Comparison of ENCODE assay signal across 8 cellular contexts in the genomic region with DNA sequence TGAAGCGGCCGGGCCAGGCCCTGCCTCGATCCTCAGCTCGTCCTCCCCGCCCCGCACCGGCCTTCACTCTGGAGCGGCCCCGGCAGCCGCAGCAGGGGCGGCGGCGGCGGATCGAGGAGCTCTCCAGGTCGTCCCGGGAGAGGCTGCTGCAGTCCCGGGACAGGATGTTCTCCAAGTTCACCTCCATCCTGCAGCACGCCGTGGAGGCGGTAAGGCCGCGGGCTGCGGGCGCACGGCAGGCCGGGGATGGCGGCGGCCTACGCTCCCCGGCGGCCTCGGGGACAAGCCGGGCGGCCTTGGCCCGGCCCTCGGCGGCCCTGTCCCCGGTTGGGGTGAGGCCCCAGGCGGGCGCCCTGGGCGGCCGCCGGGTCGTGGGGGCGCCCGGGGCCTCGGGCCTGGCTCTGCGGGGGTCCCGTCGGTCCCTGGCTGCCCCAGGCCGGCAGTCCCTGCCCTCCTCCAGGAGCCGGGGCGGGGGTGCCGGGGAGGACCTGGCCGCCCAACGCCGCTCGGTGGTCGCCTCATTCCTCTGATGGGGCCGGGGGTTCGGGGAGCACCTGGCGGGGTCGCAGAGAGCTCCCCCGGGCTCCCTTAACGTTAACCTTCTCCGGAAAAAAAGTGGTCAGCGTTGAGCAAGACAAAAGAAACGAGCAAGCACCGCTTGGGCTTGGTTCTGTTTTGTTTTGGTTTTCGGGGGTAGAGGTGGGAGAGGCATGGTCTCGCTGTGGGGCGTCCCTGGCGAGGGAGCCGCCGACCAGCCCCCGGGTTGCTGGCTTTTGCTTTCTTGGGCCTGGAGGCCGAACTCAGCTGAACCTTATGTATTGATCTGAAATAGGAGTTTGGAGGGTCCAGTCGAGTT. TPM values are rescaled to one million over a fixed set of nuclear protein-coding genes. Genes with fewer than 3 reads are reported as not detected.
A peak's percentile ranks its signal among the peaks of the same experiment; 100 is the strongest.
DNase-seq lines count a peak whose midpoint lies in the region; ATAC-seq and TF ChIP-seq lines count a peak whose summit lies in the region.

No MANE protein-coding gene starts in this region.

- H3K4me1 Mint-ChIP-seq in progenitor cell of endocrine pancreas (ENCODE audit: low read depth), result peaks cover 10% of the 10 kb centered on the region

- H3K9ac ChIP-seq in adipocyte (ENCODE audit: low read length), result peak overlapping the region; percentile 99

- H3K4me1 ChIP-seq in Panc1 (ENCODE audit: control insufficient read depth, insufficient read depth, low read length) (peaks cover 42% of the 10 kb centered on the region), adipocyte (ENCODE audit: control insufficient read depth, insufficient read depth, low read length) (peaks cover 46% of the 10 kb centered on the region), heart right ventricle (peaks cover 4 to 48% (median 41%) of the 10 kb centered on the region in 9 donors)

- H3K4me3 Mint-ChIP-seq in progenitor cell of endocrine pancreas (ENCODE audit: low read depth), result peak overlapping the region; percentile 96

- peak; percentile 24 for ATAC-seq in GM18519 (IDR thresholded peaks at IDR 0.05; ENCODE audit: low FRiP score, unreplicated experiment)
- ATAC-seq in HG03039 (IDR thresholded peaks at IDR 0.05; ENCODE audit: unreplicated experiment), result peak; percentile 32
- ATAC-seq in Panc1, result peak; percentile 76
- ATAC-seq in heart right ventricle, result peak; percentile 37 to 79 (median 58)

- peak overlapping the region; percentile 99 for H3K27ac ChIP-seq in AG04450 (ENCODE audit: low read depth, low read length)
- H3K27ac ChIP-seq in Panc1 (ENCODE audit: low read length), result peak overlapping the region; percentile 94
- H3K27ac ChIP-seq in heart right ventricle, result peak overlapping the region; percentile 95 to 99 (median 97)

- H3K4me3 ChIP-seq in AG04450 (ENCODE audit: low read depth, low read length) (peak overlapping the region; percentile 79), Panc1 (ENCODE audit: low read depth in 2 of 2, low read length in 2 of 2) (peak overlapping the region; percentile 79 to 80), adipocyte (ENCODE audit: low read length) (peak overlapping the region; percentile 92), heart right ventricle (peak overlapping the region; percentile 66 to 98 (median 86))

- no peaks in the 10 kb centered on the region for H3K27me3 Mint-ChIP-seq in progenitor cell of endocrine pancreas

- H3K36me3 ChIP-seq in Panc1 (ENCODE audit: control insufficient read depth, insufficient read depth, low read length), result peaks cover 3% of the 10 kb centered on the region; the same call in 1 of the 2 replicates
- no peaks in the 10 kb centered on the region for H3K36me3 ChIP-seq in adipocyte (ENCODE audit: control insufficient read depth, insufficient read depth, low read length, severe bottlenecking)
- no peaks in the 10 kb centered on the region for H3K36me3 ChIP-seq in heart right ventricle

- CTCF ChIA-PET in AG04450 (lab: Charles Lee) (interaction anchor here (0.7 to 3.5 kb wide), 34 partner anchors 10 to 518 kb away, joined by 3 to 53 read pairs (median 4); no protein-coding TSS in a partner anchor), Panc1 (lab: Charles Lee) (interaction anchor here (0.5 to 1.5 kb wide), 7 partner anchors 9 to 460 kb away, joined by 3 to 18 read pairs (median 6); no protein-coding TSS in a partner anchor)

- peaks cover 3% of the 10 kb centered on the region for H3K36me3 Mint-ChIP-seq in progenitor cell of endocrine pancreas (ENCODE audit: insufficient read depth)

- H3K27me3 ChIP-seq in AG04450 (ENCODE audit: control insufficient read depth, insufficient read depth, low read length) (no peaks in the 10 kb centered on the region), Panc1 (ENCODE audit: control insufficient read depth, insufficient read depth, low read length) (no peaks in the 10 kb centered on the region), adipocyte (replicated peaks; ENCODE audit: control insufficient read depth, insufficient read depth, low read length) (no peaks in the 10 kb centered on the region), heart right ventricle (no peaks in the 10 kb centered on the region)

- WGBS in heart right ventricle, 2 donors, result 0 to 1% methylated on average over 77 to 79 of the region's 79 CpGs

- DNase-seq in AG04450 (ENCODE audit: low read depth, low spot score) (no peak), Panc1 (ENCODE audit: low read depth, low spot score) (no peak), adipocyte (ENCODE audit: low read depth) (peak; percentile 49), heart right ventricle (peak; percentile 18 to 37), progenitor cell of endocrine pancreas (ENCODE audit: low spot score, unreplicated experiment) (peak; percentile 15), NCI-H128 (lab: John Stamatoyannopoulos, UW; ENCODE audit: unreplicated experiment) (no peak)

- in situ Hi-C loops in Panc1 (cut with HindIII; ENCODE audit: low pct_unique_long_range_greater_than_20kb, low sequenced_read_pairs), result no loop called here

- TF ChIP-seq CTCF in AG04450 (IDR thresholded peaks at IDR 0.05; ENCODE audit: low read depth, low read length) (no peak), Panc1 (IDR thresholded peaks at IDR 0.05) (peak; percentile 33), heart right ventricle (IDR thresholded peaks at IDR 0.05) (peak in 2 of 9 donors; percentile 4), progenitor cell of endocrine pancreas (IDR thresholded peaks at IDR 0.05; ENCODE audit: unreplicated experiment) (no peak)

- POLR2A ChIA-PET in AG04450 (lab: Yijun Ruan, JAX), result interaction anchor here (0.9 to 2.2 kb wide), 6 partner anchors 11 to 516 kb away, joined by 3 to 12 read pairs (median 4); no protein-coding TSS in a partner anchor
- POLR2A ChIA-PET in Panc1 (lab: Charles Lee), result interaction anchor here (0.6 to 0.7 kb wide), 3 partner anchors 73 to 344 kb away, joined by 3 to 12 read pairs (median 3); no protein-coding TSS in a partner anchor

- intact Hi-C loops in Panc1 (cut with micrococcal nuclease; ENCODE audit: unreplicated experiment) (no loop called here), heart right ventricle (cut with DNase I) (loop anchor here in 4 of 10 donors (10.0 kb wide), 2 partner anchors 347 to 517 kb away; no protein-coding TSS in a partner anchor)

- no peaks in the 10 kb centered on the region for H3K9me3 ChIP-seq in AG04450 (ENCODE audit: control insufficient read depth, insufficient read depth, low read length)
- no peaks in the 10 kb centered on the region for H3K9me3 ChIP-seq in Panc1 (ENCODE audit: control insufficient read depth, insufficient read depth, low read depth, low read length)
- H3K9me3 ChIP-seq in adipocyte (ENCODE audit: control insufficient read depth, low read length), result no peaks in the 10 kb centered on the region
- no peaks in the 10 kb centered on the region for H3K9me3 ChIP-seq in heart right ventricle

- peak overlapping the region; percentile 97 for H3K27ac Mint-ChIP-seq in progenitor cell of endocrine pancreas

- H3K9me3 Mint-ChIP-seq in progenitor cell of endocrine pancreas (ENCODE audit: low read depth), result no peaks in the 10 kb centered on the region

- no TSS peak for BruUV-seq in Panc1 (replicated peaks; lab: Mats Ljungman, UMichigan)

RNA-seq across cellular contexts. Expression of a gene that starts 0.6 kb away (rescaled TPM):
- polyA plus RNA-seq in AG04450 (2011; rRNA removed) (19.2 and 27.3 TPM in 2 replicates), heart right ventricle (1 to 10 TPM; 4.8 to 8.7 TPM)
- polyA minus RNA-seq in AG04450 (2011; rRNA and poly(A)+ RNA removed), result 36.2 and 44.8 TPM in 2 replicates
- total RNA-seq in Panc1 (2021; ENCODE audit: unreplicated experiment) (32.6 TPM), heart right ventricle (10 to 100 TPM; 19.1 to 36.6 (median 27.7) TPM), progenitor cell of endocrine pancreas (22.7 and 22.9 TPM in 2 replicates)
- 13.2 TPM for polyA plus RNA-seq in Panc1 (2012; ENCODE audit: insufficient read length)

Comparison
In these comparisons a context has a peak if more than half of its experiments do, and no peak if none do; other contexts are left out.
1. DNase-seq: peak in adipocyte (single experiment), heart right ventricle (2 of 2) and progenitor cell of endocrine pancreas (single experiment); none in AG04450 (single experiment), Panc1 (single experiment) and NCI-H128 (single experiment).
2. ATAC-seq: peak in every context shown above with its lines; median percentile 76 in Panc1; 58 in heart right ventricle; 32 in HG03039; 24 in GM18519.
3. Peak in every context shown above with its lines, with median percentiles within 50 percentile points of each other: H3K27ac ChIP-seq and H3K4me3 ChIP-seq.